In genomic region chr19:35811317-35812219, GRCh38 we compare ENCODE assay signal across 25 cellular contexts. TPM values are rescaled to one million over a fixed set of nuclear protein-coding genes. Genes with fewer than 3 reads are reported as not detected.
"Had no signal": no experiment of that assay in that cellular context is flagged by ENCODE, and none has a peak within 500 bp of the region (broad histone marks: within the 10 kb centered on the region; RNA-seq: fewer than 3 reads in every experiment).

No MANE protein-coding gene starts in this region.

- H3K27me3 Mint-ChIP-seq: activated CD4-positive, alpha-beta T cell treated with anti-CD3 and anti-CD28 coated beads, Interleukin-2, amount 10 ng/mL, durations not matched to agents 7 days and 5 days had no signal

- H3K4me1 Mint-ChIP-seq: activated CD4-positive, alpha-beta T cell treated with anti-CD3 and anti-CD28 coated beads, Interleukin-2, amount 10 ng/mL, durations not matched to agents 7 days and 5 days; activated naive CD8-positive, alpha-beta T cell treated with anti-CD3 and anti-CD28 coated beads for 36 hours; brain; central memory CD8-positive, alpha-beta T cell; nephron had no signal

- H3K4me3 ChIP-seq: coronary artery, right atrium auricular region, skin epidermis, stomach, testis had no signal

- H3K36me3 Mint-ChIP-seq: activated naive CD8-positive, alpha-beta T cell treated with anti-CD3 and anti-CD28 coated beads for 36 hours; brain had no signal

- H3K27ac Mint-ChIP-seq: activated CD4-positive, alpha-beta T cell treated with anti-CD3 and anti-CD28 coated beads, Interleukin-2, amount 10 ng/mL, durations not matched to agents 7 days and 5 days; activated naive CD8-positive, alpha-beta T cell treated with anti-CD3 and anti-CD28 coated beads for 36 hours; activated T-helper 1 cell treated with anti-CD3 and anti-CD28 coated beads, Interleukin-12 subunit alpha, Interleukin-12 subunit beta, Interleukin-2, Interleukin-4 antibody, amounts not matched to agents 30 ng/mL and 10 ng/mL and 1 ng/mL, durations not matched to agents 14 hours and 24 hours and 36 hours; brain had no signal

- H3K4me3 Mint-ChIP-seq: activated CD4-positive, alpha-beta T cell treated with anti-CD3 and anti-CD28 coated beads, Interleukin-2, amount 10 ng/mL, durations not matched to agents 7 days and 5 days; activated naive CD8-positive, alpha-beta T cell treated with anti-CD3 and anti-CD28 coated beads for 36 hours; activated T-helper 1 cell treated with anti-CD3 and anti-CD28 coated beads, Interleukin-12 subunit alpha, Interleukin-12 subunit beta, Interleukin-2, Interleukin-4 antibody, amounts not matched to agents 30 ng/mL and 10 ng/mL and 1 ng/mL, durations not matched to agents 14 hours and 24 hours and 36 hours; brain; central memory CD8-positive, alpha-beta T cell had no signal

- H3K36me3 ChIP-seq: right atrium auricular region, stomach had no signal

- ATAC-seq: foreskin keratinocyte had no signal

- DNase-seq: activated CD4-positive, alpha-beta T cell treated with anti-CD3 and anti-CD28 coated beads, Interleukin-2, amount 10 ng/mL, durations not matched to agents 7 days and 5 days; activated CD8-positive, alpha-beta memory T cell treated with anti-CD3 and anti-CD28 coated beads for 24 hours; activated naive CD8-positive, alpha-beta T cell treated with anti-CD3 and anti-CD28 coated beads for 36 hours; amygdala; effector CD8-positive, alpha-beta T cell; foreskin keratinocyte; glutamatergic neuron; kidney glomerular epithelial cell; occipital lobe; stimulated activated CD4-positive, alpha-beta T cell treated with anti-CD3 and anti-CD28 coated beads, Interleukin-15, amount 100 ng/mL, for 24 hours; stimulated activated CD4-positive, alpha-beta T cell treated with anti-CD3 and anti-CD28 coated beads, Interleukin-4, amount 100 ng/mL, for 24 hours; stimulated activated CD8-positive, alpha-beta memory T cell treated with anti-CD3 and anti-CD28 coated beads, Interleukin-4, amount 100 ng/mL, for 48 hours; stomach; testis had no signal

- H3K27me3 ChIP-seq: foreskin keratinocyte, right atrium auricular region, testis had no signal

- H3K9me3 Mint-ChIP-seq: activated CD4-positive, alpha-beta T cell treated with anti-CD3 and anti-CD28 coated beads, Interleukin-2, amount 10 ng/mL, durations not matched to agents 7 days and 5 days; activated naive CD8-positive, alpha-beta T cell treated with anti-CD3 and anti-CD28 coated beads for 36 hours; activated T-helper 1 cell treated with anti-CD3 and anti-CD28 coated beads, Interleukin-12 subunit alpha, Interleukin-12 subunit beta, Interleukin-2, Interleukin-4 antibody, amounts not matched to agents 30 ng/mL and 10 ng/mL and 1 ng/mL, durations not matched to agents 14 hours and 24 hours and 36 hours; central memory CD8-positive, alpha-beta T cell; nephron had no signal

RNA-seq across cellular contexts. Expression of gene PRODH2, which starts 1.1 kb away (rescaled TPM):
- total RNA-seq: activated CD4-positive, alpha-beta T cell treated with anti-CD3 and anti-CD28 coated beads, Interleukin-2, amount 10 ng/mL, durations not matched to agents 7 days and 5 days; activated naive CD8-positive, alpha-beta T cell treated with anti-CD3 and anti-CD28 coated beads for 36 hours; activated T-helper 1 cell treated with anti-CD3 and anti-CD28 coated beads, Interleukin-12 subunit alpha, Interleukin-12 subunit beta, Interleukin-2, Interleukin-4 antibody, amounts not matched to agents 30 ng/mL and 10 ng/mL and 1 ng/mL, durations not matched to agents 14 hours and 24 hours and 36 hours; foreskin keratinocyte; lower leg skin; mesenteric fat pad; occipital lobe; posterior vena cava; right atrium auricular region; stomach; urinary bladder had no signal

RNA-seq across cellular contexts. Expression of gene NPHS1, which starts 40.7 kb away (rescaled TPM):
- total RNA-seq: activated CD4-positive, alpha-beta T cell treated with anti-CD3 and anti-CD28 coated beads, Interleukin-2, amount 10 ng/mL, durations not matched to agents 7 days and 5 days; foreskin keratinocyte; lower leg skin; mesenteric fat pad; posterior vena cava; right atrium auricular region had no signal

RNA-seq across cellular contexts. Expression of gene KIRREL2, which starts 45.1 kb away (rescaled TPM):
- total RNA-seq: mesenteric fat pad, posterior vena cava, urinary bladder had no signal
